ENCODE assay signal across 12 cellular contexts in genomic region chr22:20536590-20537324, GRCh38. TPM values are rescaled to one million over a fixed set of nuclear protein-coding genes. Genes with fewer than 3 reads are reported as not detected.
DNase-seq lines count a peak whose midpoint lies in the region; ATAC-seq and TF ChIP-seq lines count a peak whose summit lies in the region.
"Had no signal": no experiment of that assay in that cellular context is flagged by ENCODE, and none has a peak within 500 bp of the region (broad histone marks: within the 10 kb centered on the region; RNA-seq: fewer than 3 reads in every experiment).

No MANE protein-coding gene starts in this region.

- H2AK5ac ChIP-seq in H9 (ENCODE audit: insufficient read length, low read length) (no peak overlapping the region), mesenchymal stem cell (ENCODE audit: low read length, severe bottlenecking) (no peak overlapping the region)

- H4K5ac ChIP-seq in H9 (ENCODE audit: insufficient read length, low read depth, low read length), result no peak overlapping the region

- intact Hi-C loops in CD14-positive monocyte (cut with micrococcal nuclease), result no loop called here
- intact Hi-C loops in activated T-helper 1 cell treated with anti-CD3 and anti-CD28 coated beads, Interleukin-12 subunit alpha, Interleukin-12 subunit beta, Interleukin-2, Interleukin-4 antibody, amounts not matched to agents 30 ng/mL and 10 ng/mL and 1 ng/mL, durations not matched to agents 14 hours and 24 hours and 36 hours (cut with micrococcal nuclease), result no loop called here
- intact Hi-C loops in aorta (cut with DNase I), result no loop called here

- no peak overlapping the region for H2BK20ac ChIP-seq in H9 (ENCODE audit: low read depth, low read length, poor library complexity, severe bottlenecking)

- no CpG with 5 or more reads among the region's 12 CpGs for WGBS in H9 (ENCODE audit: extremely low coverage, insufficient read length, low lambda C conversion rate)
- WGBS in mesenchymal stem cell, result 96% methylated on average over 12 of the region's 12 CpGs
- WGBS in aorta, 2 donors, result 79 to 81% methylated on average over 12 of the region's 12 CpGs

- no peak overlapping the region for H3K27ac ChIP-seq in H9 (ENCODE audit: insufficient read length, low read depth, low read length)
- H3K27ac ChIP-seq in mesenchymal stem cell (ENCODE audit: low read length, poor library complexity, severe bottlenecking), result no peak overlapping the region
- no peak overlapping the region for H3K27ac ChIP-seq in aorta (ENCODE audit: low read depth in 1 of 2, low read length in 2 of 2)
- H3K27ac ChIP-seq: neutrophil, Peyer's patch had no signal

- H3K14ac ChIP-seq in H9 (ENCODE audit: insufficient read depth, low read length), result no peak overlapping the region
- peak overlapping the region in 1 of 2 experiments; percentile 4 for H3K14ac ChIP-seq in mesenchymal stem cell (ENCODE audit: low read length in 2 of 2)

- H3K4me3 Mint-ChIP-seq in CD14-positive monocyte (no peak overlapping the region), H9 (no peak overlapping the region)
- no peak overlapping the region for H3K4me3 Mint-ChIP-seq in activated T-helper 1 cell treated with anti-CD3 and anti-CD28 coated beads, Interleukin-12 subunit alpha, Interleukin-12 subunit beta, Interleukin-2, Interleukin-4 antibody, amounts not matched to agents 30 ng/mL and 10 ng/mL and 1 ng/mL, durations not matched to agents 14 hours and 24 hours and 36 hours

- H3K79me2 ChIP-seq in H9 (ENCODE audit: insufficient read depth, low read length), result no peaks in the 10 kb centered on the region

- H4K20me1 ChIP-seq in H9 (ENCODE audit: control insufficient read depth, insufficient read depth, insufficient read length), result no peaks in the 10 kb centered on the region

- no peak overlapping the region for H3K4me2 ChIP-seq in H9 (ENCODE audit: insufficient read depth, insufficient read length, low read length)
- H3K4me2 ChIP-seq in mesenchymal stem cell (ENCODE audit: low read length, poor library complexity, severe bottlenecking), result no peak overlapping the region

- no peak for TF ChIP-seq CTCF in CD14-positive monocyte (IDR thresholded peaks at IDR 0.05)
- no peak for TF ChIP-seq CTCF in H9 (conservative IDR thresholded peaks at IDR 0.05)

- H3K4me1 ChIP-seq in H9 (ENCODE audit: insufficient read depth, low read length) (no peaks in the 10 kb centered on the region), mesenchymal stem cell (ENCODE audit: control insufficient read depth, insufficient read depth, low read depth, low read length) (peaks cover 39% of the 10 kb centered on the region), aorta (ENCODE audit: control insufficient read depth in 1 of 2, insufficient read depth in 2 of 2, low read length in 2 of 2) (no peaks in the 10 kb centered on the region)

- H2BK5ac ChIP-seq in H9 (ENCODE audit: insufficient read length, low read length) (no peak overlapping the region), mesenchymal stem cell (ENCODE audit: low read depth, low read length, poor library complexity, severe bottlenecking) (no peak overlapping the region)

- H3K23me2 ChIP-seq in H9 (ENCODE audit: insufficient read length, low read depth, low read length, poor library complexity, severe bottlenecking), result no peaks in the 10 kb centered on the region

- no peak overlapping the region for H2BK15ac ChIP-seq in H9 (ENCODE audit: low read depth, low read length)
- no peak overlapping the region for H2BK15ac ChIP-seq in mesenchymal stem cell (ENCODE audit: low read depth, poor library complexity, severe bottlenecking)

- H4K91ac ChIP-seq in H9 (ENCODE audit: insufficient read length, low read depth, low read length), result no peak overlapping the region
- H4K91ac ChIP-seq in mesenchymal stem cell (ENCODE audit: low read length), result no peak overlapping the region

- H2BK120ac ChIP-seq in H9 (ENCODE audit: low read depth, low read length, poor library complexity, severe bottlenecking) (no peak overlapping the region), mesenchymal stem cell (ENCODE audit: low read depth, low read length) (peak overlapping the region; percentile 35)

- H3K36me3 Mint-ChIP-seq in CD14-positive monocyte (peaks cover 49 to 73% of the 10 kb centered on the region in 2 donors), H9 (ENCODE audit: insufficient read depth in 1 of 3, low read depth in 3 of 3) (peaks cover 11 to 42% (median 37%) of the 10 kb centered on the region in 3 experiments; a peak in 6 of 7 replicates)
- peaks cover 24% of the 10 kb centered on the region for H3K36me3 Mint-ChIP-seq in activated T-helper 1 cell treated with anti-CD3 and anti-CD28 coated beads, Interleukin-12 subunit alpha, Interleukin-12 subunit beta, Interleukin-2, Interleukin-4 antibody, amounts not matched to agents 30 ng/mL and 10 ng/mL and 1 ng/mL, durations not matched to agents 14 hours and 24 hours and 36 hours (ENCODE audit: low read depth)

- H3K4me3 ChIP-seq in mesenchymal stem cell (ENCODE audit: insufficient read depth in 1 of 2, low read depth in 1 of 2, low read length in 2 of 2) (no peak overlapping the region), aorta (ENCODE audit: low read length in 2 of 2) (no peak overlapping the region)
- H3K4me3 ChIP-seq: GM12878, Peyer's patch had no signal

- no peak overlapping the region for H3T11ph ChIP-seq in H9 (ENCODE audit: low read length)

- H3K27me3 ChIP-seq in H9 (ENCODE audit: insufficient read depth, low read length) (no peaks in the 10 kb centered on the region), mesenchymal stem cell (ENCODE audit: control insufficient read depth in 1 of 2, insufficient read depth in 1 of 2, low read length in 2 of 2) (no peaks in the 10 kb centered on the region), aorta (ENCODE audit: control insufficient read depth in 1 of 2, insufficient read depth in 2 of 2, low read length in 1 of 2) (no peaks in the 10 kb centered on the region)
- H3K27me3 ChIP-seq: neutrophil, Peyer's patch had no signal

- ATAC-seq in GM21526 (IDR thresholded peaks at IDR 0.05; ENCODE audit: low FRiP score, unreplicated experiment) (no peak), aorta (ENCODE audit: low FRiP score) (no peak)
- ATAC-seq: GM12878 had no signal

- no peaks in the 10 kb centered on the region for H3K9me3 ChIP-seq in H9 (ENCODE audit: control insufficient read depth, low read depth, low read length)
- H3K9me3 ChIP-seq in mesenchymal stem cell (ENCODE audit: control insufficient read depth, low read length), result no peaks in the 10 kb centered on the region
- H3K9me3 ChIP-seq in aorta (ENCODE audit: control insufficient read depth, low read length), result no peaks in the 10 kb centered on the region
- H3K9me3 ChIP-seq: neutrophil, Peyer's patch had no signal

- H3K9me3 Mint-ChIP-seq in CD14-positive monocyte (no peaks in the 10 kb centered on the region), H9 (no peaks in the 10 kb centered on the region)
- H3K9me3 Mint-ChIP-seq in activated T-helper 1 cell treated with anti-CD3 and anti-CD28 coated beads, Interleukin-12 subunit alpha, Interleukin-12 subunit beta, Interleukin-2, Interleukin-4 antibody, amounts not matched to agents 30 ng/mL and 10 ng/mL and 1 ng/mL, durations not matched to agents 14 hours and 24 hours and 36 hours, result no peaks in the 10 kb centered on the region

- H3K4ac ChIP-seq in H9 (ENCODE audit: low read depth, low read length) (no peak overlapping the region), mesenchymal stem cell (ENCODE audit: low read depth in 1 of 2, low read length in 2 of 2) (no peak overlapping the region)

- H2BK12ac ChIP-seq in H9 (ENCODE audit: insufficient read length, low read depth, low read length), result no peak overlapping the region
- H2BK12ac ChIP-seq in mesenchymal stem cell (ENCODE audit: low read length in 2 of 2), result no peak overlapping the region

- H3K4me1 Mint-ChIP-seq in CD14-positive monocyte (peaks cover 20% of the 10 kb centered on the region), H9 (peaks cover 8 to 12% of the 10 kb centered on the region in 2 experiments)
- peaks cover 28% of the 10 kb centered on the region for H3K4me1 Mint-ChIP-seq in activated T-helper 1 cell treated with anti-CD3 and anti-CD28 coated beads, Interleukin-12 subunit alpha, Interleukin-12 subunit beta, Interleukin-2, Interleukin-4 antibody, amounts not matched to agents 30 ng/mL and 10 ng/mL and 1 ng/mL, durations not matched to agents 14 hours and 24 hours and 36 hours (ENCODE audit: low read depth)

- H3K9ac ChIP-seq in H9 (ENCODE audit: extremely low read depth, insufficient read length, low read length) (no peak overlapping the region), mesenchymal stem cell (ENCODE audit: low read length) (no peak overlapping the region)

- H3K36me3 ChIP-seq in mesenchymal stem cell (ENCODE audit: control insufficient read depth in 1 of 2, insufficient read depth in 2 of 2, low read depth in 1 of 2, low read length in 2 of 2) (peaks cover 44 to 46% of the 10 kb centered on the region in 2 experiments), aorta (ENCODE audit: control insufficient read depth in 1 of 2, insufficient read depth in 2 of 2, low read length in 1 of 2) (no peaks in the 10 kb centered on the region)

- H3K18ac ChIP-seq in H9 (ENCODE audit: insufficient read length, low read depth, low read length) (no peak overlapping the region), mesenchymal stem cell (ENCODE audit: low read depth in 1 of 2, low read length in 2 of 2) (no peak overlapping the region)

- no peak overlapping the region for H3K56ac ChIP-seq in H9 (ENCODE audit: insufficient read length, low read depth, low read length)

- no peak overlapping the region for H3K23ac ChIP-seq in H9 (ENCODE audit: insufficient read length, low read depth, low read length)
- H3K23ac ChIP-seq in mesenchymal stem cell (ENCODE audit: low read length in 2 of 2), result no peak overlapping the region

- H4K8ac ChIP-seq in H9 (replicated peaks; ENCODE audit: insufficient read length, low read depth, low read length), result no peak overlapping the region
- peak overlapping the region; percentile 13 for H4K8ac ChIP-seq in mesenchymal stem cell (ENCODE audit: low read length)

- H3K27me3 Mint-ChIP-seq in CD14-positive monocyte (ENCODE audit: low read depth in 3 of 3), result no peaks in the 10 kb centered on the region
- H3K27me3 Mint-ChIP-seq in H9 (ENCODE audit: low read depth), result no peaks in the 10 kb centered on the region
- no peaks in the 10 kb centered on the region for H3K27me3 Mint-ChIP-seq in activated T-helper 1 cell treated with anti-CD3 and anti-CD28 coated beads, Interleukin-12 subunit alpha, Interleukin-12 subunit beta, Interleukin-2, Interleukin-4 antibody, amounts not matched to agents 30 ng/mL and 10 ng/mL and 1 ng/mL, durations not matched to agents 14 hours and 24 hours and 36 hours (ENCODE audit: insufficient read depth)

- H3K79me1 ChIP-seq in H9 (ENCODE audit: insufficient read depth, low read depth, low read length, poor library complexity, severe bottlenecking) (peaks cover 9% of the 10 kb centered on the region), mesenchymal stem cell (replicated peaks; ENCODE audit: low read length, poor library complexity, severe bottlenecking) (peaks cover 11% of the 10 kb centered on the region)

- no peak overlapping the region for H2AFZ ChIP-seq in H9 (ENCODE audit: low read length)
- no peak overlapping the region for H2AFZ ChIP-seq in mesenchymal stem cell (ENCODE audit: low read depth, low read length)

- DNase-seq in CD14-positive monocyte (ENCODE audit: low spot score) (no peak), H9 (no peak), mesenchymal stem cell (no peak), NCI-H1417 treated with DMSO at 0.1 percent for 48 hours (lab: John Stamatoyannopoulos, UW) (no peak), OCI-M1 (lab: John Stamatoyannopoulos, UW) (no peak), aorta (no peak)
- DNase-seq in activated T-helper 1 cell treated with anti-CD3 and anti-CD28 coated beads, Interleukin-12 subunit alpha, Interleukin-12 subunit beta, Interleukin-2, Interleukin-4 antibody, amounts not matched to agents 30 ng/mL and 10 ng/mL and 1 ng/mL, durations not matched to agents 14 hours and 24 hours and 36 hours (ENCODE audit: low spot score), result no peak
- DNase-seq: NCI-H1436, Peyer's patch had no signal

- H3K27ac Mint-ChIP-seq in CD14-positive monocyte, result peak overlapping the region in 5 of 7 donors; percentile 1 to 54 (median 21)
- peak overlapping the region; percentile 18 to 89 (median 89); a peak in 5 of 7 replicates for H3K27ac Mint-ChIP-seq in H9
- H3K27ac Mint-ChIP-seq in activated T-helper 1 cell treated with anti-CD3 and anti-CD28 coated beads, Interleukin-12 subunit alpha, Interleukin-12 subunit beta, Interleukin-2, Interleukin-4 antibody, amounts not matched to agents 30 ng/mL and 10 ng/mL and 1 ng/mL, durations not matched to agents 14 hours and 24 hours and 36 hours, result peak overlapping the region; percentile 29

RNA-seq across cellular contexts. Expression of gene MED15, which starts 29.3 kb away (rescaled TPM):
- polyA plus RNA-seq in CD14-positive monocyte (10 to 100 TPM; 10.0 to 17.8 TPM), aorta (100 to 1,000 TPM in 1 of 2 donors, 10 to 100 TPM in 1; 23.5 to 100 TPM)
- total RNA-seq in H9 (2021) (46.0 and 47.4 TPM in 2 replicates), aorta (100 to 1,000 TPM in 1 of 2 donors, 10 to 100 TPM in 1; 93.7 to 119 TPM)
- 103 and 110 TPM in 2 replicates for total RNA-seq in activated T-helper 1 cell treated with anti-CD3 and anti-CD28 coated beads, Interleukin-12 subunit alpha, Interleukin-12 subunit beta, Interleukin-2, Interleukin-4 antibody, amounts not matched to agents 30 ng/mL and 10 ng/mL and 1 ng/mL, durations not matched to agents 14 hours and 24 hours and 36 hours
- 63.2 TPM for polyA plus RNA-seq in mesenchymal stem cell (2013, experiment 1 of 2)
- 60.2 TPM for polyA plus RNA-seq in mesenchymal stem cell (2013, experiment 2 of 2)

RNA-seq across cellular contexts. Expression of gene KLHL22, which starts 41.2 kb away (rescaled TPM):
- polyA plus RNA-seq in CD14-positive monocyte, result 1 to 10 TPM; 7.8 to 9.2 TPM
- total RNA-seq in H9 (2021), result 11.9 and 12.7 TPM in 2 replicates
- 18.8 and 21.9 TPM in 2 replicates for total RNA-seq in activated T-helper 1 cell treated with anti-CD3 and anti-CD28 coated beads, Interleukin-12 subunit alpha, Interleukin-12 subunit beta, Interleukin-2, Interleukin-4 antibody, amounts not matched to agents 30 ng/mL and 10 ng/mL and 1 ng/mL, durations not matched to agents 14 hours and 24 hours and 36 hours
- 10.8 TPM for polyA plus RNA-seq in mesenchymal stem cell (2013, experiment 1 of 2)
- polyA plus RNA-seq in mesenchymal stem cell (2013, experiment 2 of 2), result 10.8 TPM
- total RNA-seq in aorta, result 10 to 100 TPM; 19.1 to 29.9 TPM
- 10 to 100 TPM in 1 of 2 donors, 1 to 10 TPM in 1; 5.3 to 21.7 TPM for polyA plus RNA-seq in aorta

Comparison
In these comparisons a context has a peak if more than half of its experiments do, and no peak if none do; other contexts are left out.
1. H3K27ac Mint-ChIP-seq: peak in every context shown above with its lines; median percentile 89 in H9; 29 in activated T-helper 1 cell treated with anti-CD3 and anti-CD28 coated beads, Interleukin-12 subunit alpha, Interleukin-12 subunit beta, Interleukin-2, Interleukin-4 antibody, amounts not matched to agents 30 ng/mL and 10 ng/mL and 1 ng/mL, durations not matched to agents 14 hours and 24 hours and 36 hours; 21 in CD14-positive monocyte.